In the genomic region with DNA sequence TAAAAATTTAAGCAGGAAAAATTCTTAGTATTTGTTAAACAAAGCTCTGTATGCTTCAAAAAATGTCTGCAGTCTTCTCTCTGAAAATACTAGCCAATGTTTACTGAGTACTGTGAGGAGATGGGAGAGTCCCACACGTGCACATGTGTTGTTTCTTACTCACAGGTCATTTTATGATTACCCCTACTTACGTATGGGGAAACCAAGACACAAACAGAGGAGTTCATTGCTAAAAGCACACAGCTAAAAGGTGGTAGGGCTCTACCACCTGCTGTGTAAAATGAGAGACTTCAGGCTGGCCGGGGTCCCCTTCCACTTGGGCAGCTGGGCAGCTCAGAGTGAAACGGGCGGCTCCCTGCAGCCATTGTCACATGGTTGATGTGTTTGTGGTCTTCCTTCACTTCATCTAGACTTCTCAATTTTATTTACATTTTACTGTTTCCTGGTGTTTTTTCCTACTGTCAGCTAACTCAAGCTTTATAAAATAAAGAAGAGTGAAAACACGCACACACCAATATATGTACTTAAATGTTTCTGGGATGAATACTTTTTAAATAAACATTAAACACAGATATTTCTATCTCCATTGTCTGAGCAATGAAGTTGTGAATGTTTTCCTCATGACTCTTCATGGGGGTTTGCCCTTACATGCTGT, we compare ENCODE assay signal across 9 cellular contexts.
DNase-seq lines count a peak whose midpoint lies in the region; ATAC-seq, FAIRE-seq and TF ChIP-seq lines count a peak whose summit lies in the region.
"Had no signal": no experiment of that assay in that cellular context is flagged by ENCODE, and none has a peak within 500 bp of the region (broad histone marks: within the 10 kb centered on the region; RNA-seq: fewer than 3 reads in every experiment).

No MANE protein-coding gene starts in this region.

- no peaks in the 10 kb centered on the region for H3K27me3 ChIP-seq in WERI-Rb-1 (ENCODE audit: insufficient read depth, low read depth, severe bottlenecking)

- no peak for TF ChIP-seq CTCF in A549 (IDR thresholded peaks at IDR 0.05)
- TF ChIP-seq CTCF in GM12865 (IDR thresholded peaks at IDR 0.05; ENCODE audit: insufficient read depth, low read depth, low read length, missing control alignments), result no peak
- TF ChIP-seq CTCF in WERI-Rb-1 (IDR thresholded peaks at IDR 0.05; ENCODE audit: low read depth, low read length), result no peak

- DNase-seq in A549 (ENCODE audit: low read depth in 1 of 2, low spot score in 1 of 2), result no peak
- DNase-seq in GM12865 (ENCODE audit: low read depth), result peak; percentile 46
- DNase-seq in activated naive CD8-positive, alpha-beta T cell treated with anti-CD3 and anti-CD28 coated beads, Interleukin-2, amount 50 U/mL, for 24 hours, result no peak
- no peak for DNase-seq in naive B cell
- DNase-seq in stimulated activated CD4-positive, alpha-beta T cell treated with anti-CD3 and anti-CD28 coated beads, Interleukin-2, amount 100 ng/mL, for 24 hours, result no peak
- DNase-seq in WERI-Rb-1, result no peak
- DNase-seq: activated CD4-positive, alpha-beta T cell treated with anti-CD3 and anti-CD28 coated beads, Interleukin-2, amount 50 U/mL, for 1 hour had no signal

- TF ChIP-seq EP300 in A549 (IDR thresholded peaks at IDR 0.05), result no peak

- TF ChIP-seq RAD21 in A549 (conservative IDR thresholded peaks at IDR 0.05 in 1 of 2, IDR thresholded peaks at IDR 0.05 in 1 of 2), result no peak

- CTCF ChIA-PET in A549 (lab: Yijun Ruan, JAX), result interaction anchor here (0.8 to 1.5 kb wide), 4 partner anchors 9 to 77 kb away, joined by 3 to 4 read pairs (median 4); no protein-coding TSS in a partner anchor

- H3K27ac ChIP-seq in A549 (peak overlapping the region; percentile 24 to 70; a peak in 3 of 6 replicates), WERI-Rb-1 (no peak overlapping the region)

- H3K9me3 ChIP-seq in A549, result peaks cover 7% of the 10 kb centered on the region; the same call in 2 of the 3 replicates
- no peaks in the 10 kb centered on the region for H3K9me3 ChIP-seq in WERI-Rb-1 (ENCODE audit: severe bottlenecking)

- ATAC-seq in A549 (no peak), naive B cell (ENCODE audit: low read depth in 2 of 2) (no peak), GM18519 (IDR thresholded peaks at IDR 0.05; ENCODE audit: low FRiP score, unreplicated experiment) (no peak), HG02840 (IDR thresholded peaks at IDR 0.05; ENCODE audit: low FRiP score, unreplicated experiment) (no peak)
- no peak for ATAC-seq in activated naive CD8-positive, alpha-beta T cell treated with anti-CD3 and anti-CD28 coated beads, Interleukin-2, amount 50 U/mL, for 24 hours

- TF ChIP-seq POLR2A in A549 (IDR thresholded peaks at IDR 0.05; ENCODE audit: low read length), result no peak

- H3K36me3 ChIP-seq in WERI-Rb-1, result no peaks in the 10 kb centered on the region

- H3K4me1 Mint-ChIP-seq in activated naive CD8-positive, alpha-beta T cell treated with anti-CD3 and anti-CD28 coated beads, Interleukin-2, amount 50 U/mL, for 24 hours, result peaks cover 86% of the 10 kb centered on the region
- H3K4me1 Mint-ChIP-seq in naive B cell, result peaks cover 55 to 88% (median 68%) of the 10 kb centered on the region in 3 donors

- no peak overlapping the region for H3K4me2 ChIP-seq in A549

- no peaks in the 10 kb centered on the region for H3K27me3 Mint-ChIP-seq in activated naive CD8-positive, alpha-beta T cell treated with anti-CD3 and anti-CD28 coated beads, Interleukin-2, amount 50 U/mL, for 24 hours
- H3K27me3 Mint-ChIP-seq in naive B cell, result no peaks in the 10 kb centered on the region

- H3K4me1 ChIP-seq in A549, result peaks cover 42% of the 10 kb centered on the region

- POLR2A ChIA-PET in A549 (lab: Yijun Ruan, JAX), result no interaction called here

- H3K4me3 Mint-ChIP-seq in activated naive CD8-positive, alpha-beta T cell treated with anti-CD3 and anti-CD28 coated beads, Interleukin-2, amount 50 U/mL, for 24 hours, result peak overlapping the region; percentile 29
- peak overlapping the region in 6 of 8 donors; percentile 9 to 80 (median 74) for H3K4me3 Mint-ChIP-seq in naive B cell

- H3K4me3 ChIP-seq in A549 (no peak overlapping the region), GM12865 (ENCODE audit: low read depth, low read length) (no peak overlapping the region), WERI-Rb-1 (ENCODE audit: low read depth, low read length) (no peak overlapping the region)

- H3K36me3 Mint-ChIP-seq in activated naive CD8-positive, alpha-beta T cell treated with anti-CD3 and anti-CD28 coated beads, Interleukin-2, amount 50 U/mL, for 24 hours (ENCODE audit: low read depth), result peaks cover 59% of the 10 kb centered on the region
- H3K36me3 Mint-ChIP-seq in naive B cell, result peaks cover 0 to 30% of the 10 kb centered on the region in 2 donors

- H3K27ac Mint-ChIP-seq in activated naive CD8-positive, alpha-beta T cell treated with anti-CD3 and anti-CD28 coated beads, Interleukin-2, amount 50 U/mL, for 24 hours, result peak overlapping the region; percentile 93
- peak overlapping the region; percentile 98 to 100 (median 99) for H3K27ac Mint-ChIP-seq in naive B cell

- 72% methylated on average over 6 of the region's 6 CpGs for WGBS in A549 (ENCODE audit: missing lambda C conversion rate)

- no peak for FAIRE-seq in A549 (lab: Jason Lieb, UNC)

- H3K9me3 Mint-ChIP-seq in activated naive CD8-positive, alpha-beta T cell treated with anti-CD3 and anti-CD28 coated beads, Interleukin-2, amount 50 U/mL, for 24 hours, result peaks cover 4% of the 10 kb centered on the region
- peaks cover 0 to 8% (median 0%) of the 10 kb centered on the region in 7 donors for H3K9me3 Mint-ChIP-seq in naive B cell

TF ChIP-seq in A549, 52 proteins besides CTCF, POLR2A, EP300 and RAD21:
- no peak for TF ChIP-seq HOXA7 (CRISPR knock-in tag; IDR thresholded peaks at IDR 0.05)
